17 cellular contexts compared by ENCODE assay signal in the genomic region with DNA sequence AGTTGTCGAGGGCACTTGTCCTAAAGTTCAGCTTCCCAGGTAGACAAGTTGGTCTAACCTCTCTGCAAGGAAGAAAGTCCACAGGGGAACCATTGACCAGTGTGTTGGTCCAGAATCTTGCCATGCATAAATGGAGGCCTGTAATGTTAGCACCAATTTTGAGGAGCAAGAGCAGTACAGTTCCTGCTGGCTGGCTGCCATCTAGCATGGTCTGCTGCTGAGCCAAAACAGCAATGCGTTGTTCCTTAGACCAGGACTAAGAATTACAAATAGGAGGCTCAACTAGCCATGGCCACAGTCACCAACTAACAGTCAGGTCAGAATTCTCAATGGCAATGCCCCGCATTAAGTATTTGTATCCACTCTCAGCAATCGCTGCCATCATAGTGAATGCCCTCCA.
"Had no signal": no experiment of that assay in that cellular context is flagged by ENCODE, and none has a peak within 500 bp of the region (broad histone marks: within the 10 kb centered on the region; RNA-seq: fewer than 3 reads in every experiment).

No MANE protein-coding gene starts in this region.

- H3K4me1 ChIP-seq: prostate gland had no signal

- H3K27ac ChIP-seq: body of pancreas, prostate gland, right lobe of liver had no signal

- DNase-seq: activated CD4-positive, alpha-beta memory T cell treated with anti-CD3 and anti-CD28 coated beads, Interleukin-2, amount 10 ng/mL, durations not matched to agents 7 days and 5 days; activated CD4-positive, alpha-beta T cell treated with anti-CD3 and anti-CD28 coated beads for 48 hours; activated CD4-positive, CD25-positive, alpha-beta regulatory T cell; activated CD8-positive, alpha-beta memory T cell treated with anti-CD3 and anti-CD28 coated beads, Interleukin-2, amount 10 ng/mL, durations not matched to agents 7 days and 5 days; activated naive CD4-positive, alpha-beta T cell treated with Interleukin-2 at 50 U/mL for 16 hours; activated naive CD8-positive, alpha-beta T cell treated with anti-CD3 and anti-CD28 coated beads, Interleukin-2, amount 10 ng/mL, durations not matched to agents 7 days and 5 days; cortex of kidney; effector CD4-positive, alpha-beta T cell; hippocampal formation; mammary epithelial cell; right lobe of liver; stimulated activated CD4-positive, alpha-beta T cell treated with anti-CD3 and anti-CD28 coated beads, Interleukin-4, amount 100 ng/mL, for 1 hour; T1000 had no signal

- FAIRE-seq: islet of Langerhans had no signal

- H3K36me3 ChIP-seq: prostate gland, right lobe of liver had no signal

- H3K4me2 ChIP-seq: smooth muscle cell had no signal

- H3K9me3 ChIP-seq: body of pancreas, prostate gland, right lobe of liver had no signal

- H3K27me3 ChIP-seq: body of pancreas, right lobe of liver had no signal

- H3K4me3 ChIP-seq: body of pancreas, prostate gland, right lobe of liver, smooth muscle cell had no signal
